Comparison of ENCODE assay signal across 28 cellular contexts in genomic region chr1:17795836-17796645, GRCh38. TPM values are rescaled to one million over a fixed set of nuclear protein-coding genes. Genes with fewer than 3 reads are reported as not detected.
DNase-seq lines count a peak whose midpoint lies in the region; ATAC-seq lines count a peak whose summit lies in the region.
"Had no signal": no experiment of that assay in that cellular context is flagged by ENCODE, and none has a peak within 500 bp of the region (broad histone marks: within the 10 kb centered on the region; RNA-seq: fewer than 3 reads in every experiment).

No MANE protein-coding gene starts in this region.

- no peak overlapping the region for H3K4me3 Mint-ChIP-seq in activated CD8-positive, alpha-beta T cell treated with anti-CD3 and anti-CD28 coated beads, Interleukin-2, amount 10 ng/mL, durations not matched to agents 7 days and 5 days
- H3K4me3 Mint-ChIP-seq: activated CD4-positive, alpha-beta T cell treated with anti-CD3 and anti-CD28 coated beads, Interleukin-2, amount 10 ng/mL, durations not matched to agents 7 days and 5 days; activated naive CD4-positive, alpha-beta T cell treated with anti-CD3 and anti-CD28 coated beads for 36 hours; activated T-cell treated with anti-CD3 and anti-CD28 coated beads, Interleukin-2, amount 50 U/mL, for 72 hours; CD8-positive, alpha-beta T cell; natural killer cell had no signal

- peak; percentile 16 for DNase-seq in DMS153 (lab: John Stamatoyannopoulos, UW)
- DNase-seq in DMS153 treated with DMSO at 0.1 percent for 48 hours (lab: John Stamatoyannopoulos, UW; ENCODE audit: unreplicated experiment): no peak
- peak; percentile 33 for DNase-seq in NCI-H1092 treated with DMSO at 0.1 percent for 48 hours (lab: John Stamatoyannopoulos, UW)
- peak; percentile 70 for DNase-seq in NCI-H82 (lab: John Stamatoyannopoulos, UW)
- peak; percentile 12 for DNase-seq in myocyte (ENCODE audit: low read depth)
- no peak for DNase-seq in activated CD8-positive, alpha-beta T cell treated with anti-CD3 and anti-CD28 coated beads, Interleukin-2, amount 10 ng/mL, durations not matched to agents 7 days and 5 days
- DNase-seq in iPS-NIHi11 (ENCODE audit: low spot score): no peak
- DNase-seq: 8988T; activated CD4-positive, alpha-beta T cell treated with anti-CD3 and anti-CD28 coated beads, Interleukin-2, amount 10 ng/mL, durations not matched to agents 7 days and 5 days; activated naive CD4-positive, alpha-beta T cell treated with anti-CD3 and anti-CD28 coated beads for 36 hours; activated T-cell treated with anti-CD3 and anti-CD28 coated beads, Interleukin-2, amount 50 U/mL, for 72 hours; body of pancreas; CD8-positive, alpha-beta T cell; cerebellar nuclear complex; hypothalamus; left ventricle myocardium superior; natural killer cell; NCI-H1930; NCI-H446 treated with DMSO at 0.1 percent for 48 hours; Peyer's patch; retina; SHP77 treated with DMSO at 0.1 percent for 48 hours; stimulated activated CD4-positive, alpha-beta T cell treated with anti-CD3 and anti-CD28 coated beads, Interleukin-1b, Interleukin-23, amount 100 ng/mL, for 48 hours had no signal

- H3K9me3 Mint-ChIP-seq in activated CD8-positive, alpha-beta T cell treated with anti-CD3 and anti-CD28 coated beads, Interleukin-2, amount 10 ng/mL, durations not matched to agents 7 days and 5 days (ENCODE audit: insufficient read depth): no peaks in the 10 kb centered on the region
- H3K9me3 Mint-ChIP-seq: activated CD4-positive, alpha-beta T cell treated with anti-CD3 and anti-CD28 coated beads, Interleukin-2, amount 10 ng/mL, durations not matched to agents 7 days and 5 days; activated naive CD4-positive, alpha-beta T cell treated with anti-CD3 and anti-CD28 coated beads for 36 hours; activated T-cell treated with anti-CD3 and anti-CD28 coated beads, Interleukin-2, amount 50 U/mL, for 72 hours; CD8-positive, alpha-beta T cell; natural killer cell had no signal

- no peaks in the 10 kb centered on the region for H3K4me1 Mint-ChIP-seq in activated CD8-positive, alpha-beta T cell treated with anti-CD3 and anti-CD28 coated beads, Interleukin-2, amount 10 ng/mL, durations not matched to agents 7 days and 5 days (ENCODE audit: low read depth)
- H3K4me1 Mint-ChIP-seq: natural killer cell had no signal

- POLR2A ChIA-PET in activated CD8-positive, alpha-beta T cell treated with anti-CD3 and anti-CD28 coated beads, Interleukin-2, amount 10 ng/mL, durations not matched to agents 7 days and 5 days (lab: Charles Lee): no interaction called here

- CTCF ChIA-PET in activated CD8-positive, alpha-beta T cell treated with anti-CD3 and anti-CD28 coated beads, Interleukin-2, amount 10 ng/mL, durations not matched to agents 7 days and 5 days (lab: Charles Lee): interaction anchor here (1.4 kb wide), 1 partner anchor 134 kb away, joined by 4 read pairs; no protein-coding TSS in a partner anchor

- no peak overlapping the region for H3K27ac Mint-ChIP-seq in activated CD8-positive, alpha-beta T cell treated with anti-CD3 and anti-CD28 coated beads, Interleukin-2, amount 10 ng/mL, durations not matched to agents 7 days and 5 days
- H3K27ac Mint-ChIP-seq: activated CD4-positive, alpha-beta T cell treated with anti-CD3 and anti-CD28 coated beads, Interleukin-2, amount 10 ng/mL, durations not matched to agents 7 days and 5 days; activated naive CD4-positive, alpha-beta T cell treated with anti-CD3 and anti-CD28 coated beads for 36 hours; activated T-cell treated with anti-CD3 and anti-CD28 coated beads, Interleukin-2, amount 50 U/mL, for 72 hours; CD8-positive, alpha-beta T cell; natural killer cell had no signal

- H3K27me3 Mint-ChIP-seq in activated CD8-positive, alpha-beta T cell treated with anti-CD3 and anti-CD28 coated beads, Interleukin-2, amount 10 ng/mL, durations not matched to agents 7 days and 5 days (ENCODE audit: low read depth): peaks cover 6% of the 10 kb centered on the region
- H3K27me3 Mint-ChIP-seq: activated CD4-positive, alpha-beta T cell treated with anti-CD3 and anti-CD28 coated beads, Interleukin-2, amount 10 ng/mL, durations not matched to agents 7 days and 5 days had no signal

- ATAC-seq in GM18868 (IDR thresholded peaks at IDR 0.05; ENCODE audit: unreplicated experiment): no peak
- no peak for ATAC-seq in activated CD8-positive, alpha-beta T cell treated with anti-CD3 and anti-CD28 coated beads, Interleukin-2, amount 10 ng/mL, durations not matched to agents 7 days and 5 days
- ATAC-seq: activated T-cell treated with anti-CD3 and anti-CD28 coated beads, Interleukin-2, amount 50 U/mL, for 72 hours; body of pancreas; CD8-positive, alpha-beta T cell; gastroesophageal sphincter; left ventricle myocardium superior; natural killer cell had no signal

- H3K36me3 Mint-ChIP-seq in activated CD8-positive, alpha-beta T cell treated with anti-CD3 and anti-CD28 coated beads, Interleukin-2, amount 10 ng/mL, durations not matched to agents 7 days and 5 days (ENCODE audit: low read depth): no peaks in the 10 kb centered on the region
- H3K36me3 Mint-ChIP-seq: CD8-positive, alpha-beta T cell; natural killer cell had no signal

RNA-seq across cellular contexts. Expression of gene ACTL8, which starts 40.9 kb away (rescaled TPM):
- total RNA-seq in myocyte: not detected in 2 replicates
- not detected for polyA plus RNA-seq in myocyte (2012)
- not detected for total RNA-seq in activated CD8-positive, alpha-beta T cell treated with anti-CD3 and anti-CD28 coated beads, Interleukin-2, amount 10 ng/mL, durations not matched to agents 7 days and 5 days
- total RNA-seq: activated CD4-positive, alpha-beta T cell treated with anti-CD3 and anti-CD28 coated beads, Interleukin-2, amount 10 ng/mL, durations not matched to agents 7 days and 5 days; activated T-cell treated with anti-CD3 and anti-CD28 coated beads, Interleukin-2, amount 50 U/mL, for 72 hours; adrenal gland; body of pancreas; CD8-positive, alpha-beta T cell; fibroblast of lung; gastroesophageal sphincter; left ventricle myocardium superior; natural killer cell; omental fat pad; Peyer's patch had no signal
- polyA plus RNA-seq: adrenal gland had no signal

Comparison
In these comparisons a context has a peak if more than half of its experiments do, and no peak if none do; other contexts are left out.
1. DNase-seq: peak in DMS153 (single experiment), NCI-H1092 treated with DMSO at 0.1 percent for 48 hours (single experiment), NCI-H82 (single experiment) and myocyte (single experiment); none in DMS153 treated with DMSO at 0.1 percent for 48 hours (single experiment), activated CD8-positive, alpha-beta T cell treated with anti-CD3 and anti-CD28 coated beads, Interleukin-2, amount 10 ng/mL, durations not matched to agents 7 days and 5 days (single experiment) and iPS-NIHi11 (single experiment).